In genomic region chr11:12717851-12718291, GRCh38 we compare ENCODE assay signal across 1 cellular context.
TF ChIP-seq lines count a peak whose summit lies in the region.

No MANE protein-coding gene starts in this region.

TF ChIP-seq in IMR-90, 13 proteins besides CTCF, POLR2A, EP300 and RAD21 (continued from another document):
- TF ChIP-seq RCOR1 (IDR thresholded peaks at IDR 0.05; ENCODE audit: insufficient replicate concordance, low read length) (no peak), ELK1 (IDR thresholded peaks at IDR 0.05; ENCODE audit: borderline replicate concordance, low read depth, low read length) (no peak)
